ENCODE assay signal across 8 cellular contexts in the genomic region with DNA sequence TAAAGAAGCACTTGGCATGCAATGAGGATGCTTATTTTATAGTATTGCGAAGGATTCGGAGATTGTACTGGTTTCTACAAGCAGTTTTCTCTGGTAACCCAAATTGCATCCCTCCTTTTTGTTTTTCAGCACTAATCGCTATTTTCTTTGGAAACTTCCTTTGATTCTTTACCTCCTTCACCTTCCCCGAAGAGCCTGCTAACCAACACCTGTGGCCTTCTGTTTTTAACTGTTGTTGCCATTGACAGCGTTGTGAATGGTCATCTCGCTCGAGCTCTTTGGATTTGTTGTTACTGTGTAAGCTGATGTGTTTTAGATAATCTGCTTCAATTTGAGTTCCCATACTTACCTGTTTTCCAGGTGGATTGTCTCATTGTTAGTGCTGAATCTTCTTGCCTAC. TPM values are rescaled to one million over a fixed set of nuclear protein-coding genes. Genes with fewer than 3 reads are reported as not detected.
A peak's percentile ranks its signal among the peaks of the same experiment; 100 is the strongest.
DNase-seq lines count a peak whose midpoint lies in the region; ATAC-seq and TF ChIP-seq lines count a peak whose summit lies in the region.

No MANE protein-coding gene starts in this region.

- CTCF ChIA-PET in OCI-LY7 (lab: Charles Lee; ENCODE audit: unreplicated experiment) = interaction anchor here (0.6 kb wide), 1 partner anchor 805 kb away, joined by 3 read pairs; no protein-coding TSS in a partner anchor

- peak overlapping the region; percentile 93 for H3K9ac ChIP-seq in DND-41 (ENCODE audit: low read depth, low read length)

- no peak for TF ChIP-seq CTCF in DND-41 (IDR thresholded peaks at IDR 0.05; ENCODE audit: borderline replicate concordance, extremely low read depth, low read length, poor library complexity, severe bottlenecking)
- TF ChIP-seq CTCF in OCI-LY7 (conservative IDR thresholded peaks at IDR 0.05; ENCODE audit: low read length) = no peak
- TF ChIP-seq CTCF in epithelial cell of esophagus (IDR thresholded peaks at IDR 0.05; ENCODE audit: insufficient read depth, low read depth, low read length, missing control alignments) = no peak
- no peak for TF ChIP-seq CTCF in osteoblast (IDR thresholded peaks at IDR 0.05; ENCODE audit: extremely low read depth, low read depth, low read length)

- POLR2A ChIA-PET in OCI-LY7 (lab: Charles Lee) = no interaction called here

- H3K4me2 ChIP-seq in DND-41 (ENCODE audit: insufficient read depth, low read length) = peak overlapping the region; percentile 94
- H3K4me2 ChIP-seq in OCI-LY7 (ENCODE audit: low read length) = peak overlapping the region; percentile 86
- H3K4me2 ChIP-seq in osteoblast (ENCODE audit: insufficient read depth, low read length) = peak overlapping the region; percentile 98

- no peaks in the 10 kb centered on the region for H3K9me3 ChIP-seq in DND-41 (ENCODE audit: insufficient read depth, low read length, severe bottlenecking)
- peaks cover 4% of the 10 kb centered on the region for H3K9me3 ChIP-seq in OCI-LY7 (ENCODE audit: low read length)
- H3K9me3 ChIP-seq in osteoblast (ENCODE audit: low read depth, low read length) = no peaks in the 10 kb centered on the region

- no peaks in the 10 kb centered on the region for H3K9me2 ChIP-seq in OCI-LY7 (ENCODE audit: insufficient read depth, low read length)

- H3K36me3 ChIP-seq in DND-41 (ENCODE audit: insufficient read depth, low read length) (peaks cover 54% of the 10 kb centered on the region), OCI-LY7 (ENCODE audit: insufficient read depth, low read length) (peaks cover 43% of the 10 kb centered on the region), osteoblast (ENCODE audit: insufficient read depth, low read length) (peaks cover 15% of the 10 kb centered on the region)

- peaks cover 38% of the 10 kb centered on the region for H3K4me1 ChIP-seq in DND-41 (ENCODE audit: insufficient read depth, low read length)
- H3K4me1 ChIP-seq in OCI-LY7 (ENCODE audit: insufficient read depth, low read length, poor library complexity, severe bottlenecking) = peaks cover 18% of the 10 kb centered on the region
- H3K4me1 ChIP-seq in osteoblast (ENCODE audit: insufficient read depth, low read length) = peaks cover 20% of the 10 kb centered on the region

- H3K27me3 ChIP-seq in DND-41 (ENCODE audit: insufficient read depth, low read length, poor library complexity) = no peaks in the 10 kb centered on the region
- no peaks in the 10 kb centered on the region for H3K27me3 ChIP-seq in osteoblast (ENCODE audit: insufficient read depth, low read length)

- H3K4me3 ChIP-seq in DND-41 (ENCODE audit: low read depth in 1 of 2, low read length in 2 of 2) (peak overlapping the region; percentile 56 to 64; a peak in 3 of 4 replicates), OCI-LY7 (ENCODE audit: low read depth, low read length, poor library complexity, severe bottlenecking) (peak overlapping the region; percentile 87), epithelial cell of esophagus (ENCODE audit: low read length) (peak overlapping the region; percentile 79), osteoblast (ENCODE audit: insufficient read depth, low read length) (peak overlapping the region; percentile 87)

- H3K27ac ChIP-seq in DND-41 (ENCODE audit: low read length) (peak overlapping the region; percentile 86), OCI-LY7 (ENCODE audit: low read depth, low read length, poor library complexity, severe bottlenecking) (peak overlapping the region; percentile 66), osteoblast (ENCODE audit: low read depth, low read length) (peak overlapping the region; percentile 72)

- ATAC-seq in DND-41 (ENCODE audit: insufficient read depth, low read depth) (no peak), GM19455 (IDR thresholded peaks at IDR 0.05; ENCODE audit: unreplicated experiment) (no peak)

- DNase-seq in DND-41 (no peak), OCI-LY7 (ENCODE audit: low spot score) (no peak), epithelial cell of esophagus (ENCODE audit: low read depth) (peak; percentile 18), osteoblast (ENCODE audit: insufficient read length, low spot score, missing footprints) (no peak), NCI-H524 (lab: John Stamatoyannopoulos, UW) (no peak), SK-N-DZ (ENCODE audit: low spot score) (no peak), islet precursor cell (no peak)

- H4K20me1 ChIP-seq in DND-41 (ENCODE audit: insufficient read depth, low read length) (peaks cover 52% of the 10 kb centered on the region), OCI-LY7 (ENCODE audit: insufficient read depth, low read length) (peaks cover 19% of the 10 kb centered on the region; the same call in 1 of the 2 replicates), osteoblast (ENCODE audit: insufficient read depth, low read length) (peaks cover 41% of the 10 kb centered on the region)

- H2AFZ ChIP-seq in DND-41 (ENCODE audit: low read depth, low read length) (peak overlapping the region; percentile 70; the same call in 1 of the 2 replicates), OCI-LY7 (ENCODE audit: low read length) (peak overlapping the region; percentile 1; the same call in 1 of the 2 replicates), osteoblast (ENCODE audit: low read length) (peak overlapping the region; percentile 84)

- peaks cover 76% of the 10 kb centered on the region for H3K79me2 ChIP-seq in DND-41 (ENCODE audit: insufficient read depth, low read length)
- peaks cover 51% of the 10 kb centered on the region for H3K79me2 ChIP-seq in OCI-LY7 (ENCODE audit: insufficient read depth, low read depth, low read length)
- peaks cover 59% of the 10 kb centered on the region for H3K79me2 ChIP-seq in osteoblast (ENCODE audit: insufficient read depth, low read length)

- no TSS peak for BruUV-seq in OCI-LY7 (replicated peaks; lab: Mats Ljungman, UMichigan)

- intact Hi-C loops in OCI-LY7 (cut with micrococcal nuclease; ENCODE audit: unreplicated experiment) = loop anchor here (5.0 to 10.0 kb wide), 2 partner anchors 112 to 670 kb away; partner anchors contain the start of gene SQSTM1

RNA-seq across cellular contexts. Expression of gene CNOT6, which starts 1.1 kb away (rescaled TPM):
- total RNA-seq in OCI-LY7 (2014; rRNA removed; shearing (Covaris generic)) = 9.4 and 9.8 TPM in 2 replicates
- total RNA-seq in OCI-LY7 (2022) (30.1 and 34.0 TPM in 2 replicates), osteoblast (7.1 and 8.3 TPM in 2 replicates)
- 19.8 and 20.7 TPM in 2 replicates for polyA plus RNA-seq in SK-N-DZ (2014; cell fraction: cytosol; rRNA removed)
- 17.0 and 26.8 TPM in 2 replicates for polyA plus RNA-seq in SK-N-DZ (2014; cell fraction: nucleus; rRNA removed)

Comparison
In these comparisons a context has a peak if more than half of its experiments do, and no peak if none do; other contexts are left out.
1. H2AFZ ChIP-seq: peak in every context shown above with its lines; median percentile 84 in osteoblast; 70 in DND-41; 1 in OCI-LY7.